ENCODE assay signal across 20 cellular contexts in the genomic region with DNA sequence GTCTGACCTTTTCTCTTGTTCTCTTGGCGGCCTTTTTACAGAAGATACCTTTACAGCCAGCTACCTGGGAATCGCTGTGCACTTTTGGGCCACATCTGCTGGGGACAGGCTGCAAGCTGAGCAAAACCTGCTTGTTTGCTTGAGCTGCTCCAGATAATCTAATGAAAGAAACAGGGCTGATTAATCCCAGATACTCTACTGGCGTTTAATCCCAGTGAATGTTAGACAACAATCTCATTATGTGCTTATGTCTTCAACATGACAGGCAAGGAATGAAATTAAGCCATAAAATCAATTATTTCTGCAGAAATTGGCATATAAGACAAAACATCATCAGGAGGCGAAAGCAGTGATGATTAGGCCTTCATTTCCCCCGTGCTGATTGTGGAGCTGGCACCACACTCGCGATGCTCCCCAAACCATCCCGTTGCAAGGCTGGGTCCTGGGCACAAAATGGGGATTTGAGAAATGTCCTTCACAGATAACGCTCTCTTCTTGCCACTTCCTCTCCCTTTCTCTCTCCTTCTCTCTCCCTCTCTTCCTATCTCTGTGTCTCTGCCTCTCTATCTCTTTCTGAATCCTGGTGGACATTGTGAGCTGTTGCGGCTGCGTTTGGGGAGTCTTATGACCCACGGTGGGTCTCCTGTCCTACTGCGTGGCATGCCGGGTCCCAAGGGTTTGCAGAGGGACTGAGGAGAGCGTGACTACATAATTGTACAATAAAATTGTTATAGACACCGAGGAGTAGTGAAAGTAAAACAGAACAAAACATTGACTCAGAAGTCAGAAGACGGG.
"Had no signal": no experiment of that assay in that cellular context is flagged by ENCODE, and none has a peak within 500 bp of the region (broad histone marks: within the 10 kb centered on the region; RNA-seq: fewer than 3 reads in every experiment).

No MANE protein-coding gene starts in this region.

- DNase-seq: activated CD4-positive, alpha-beta memory T cell treated with anti-CD3 and anti-CD28 coated beads, Interleukin-2, amount 10 ng/mL, durations not matched to agents 7 days and 5 days; activated CD4-positive, alpha-beta T cell treated with anti-CD3 and anti-CD28 coated beads for 36 hours; activated CD4-positive, alpha-beta T cell treated with anti-CD3 and anti-CD28 coated beads, Interleukin-2, amount 50 U/mL, for 1 hour; activated effector memory CD4-positive, alpha-beta T cell treated with anti-CD3 and anti-CD28 coated beads, Interleukin-2, amount 50 U/mL, for 16 hours; activated naive CD4-positive, alpha-beta T cell treated with Interleukin-2 at 50 U/mL for 16 hours; activated T-cell treated with anti-CD3 and anti-CD28 coated beads, Interleukin-2, amount 50 U/mL, for 4 hours; amygdala; KG1; NCI-H1092; NCI-H1417; NCI-H1930; NCI-H2171; NCI-H2227 treated with DMSO at 0.1 percent for 48 hours; NCI-H446 treated with DMSO at 0.1 percent for 48 hours; NCI-H524 treated with DMSO at 0.1 percent for 48 hours; PC-9; SHP77 treated with DMSO at 0.1 percent for 48 hours; T-cell; T-helper 2 cell; WERI-Rb-1 had no signal

- H3K36me3 ChIP-seq: WERI-Rb-1 had no signal

- ATAC-seq: activated CD4-positive, alpha-beta T cell treated with anti-CD3 and anti-CD28 coated beads for 36 hours; activated T-cell treated with anti-CD3 and anti-CD28 coated beads, Interleukin-2, amount 50 U/mL, for 4 hours; T-cell had no signal

- H3K4me3 ChIP-seq: PC-9 had no signal

- H3K27ac ChIP-seq: PC-9, WERI-Rb-1 had no signal
